ENCODE assay signal across 8 cellular contexts in genomic region chr11:121418625-121419114, GRCh38.
DNase-seq lines count a peak whose midpoint lies in the region; ATAC-seq lines count a peak whose summit lies in the region.

No MANE protein-coding gene starts in this region.

- in situ Hi-C loops in ACHN (cut with HindIII; ENCODE audit: low pct_ligation_motif_present, low pct_unique_long_range_greater_than_20kb, low sequenced_read_pairs), result no loop called here

- H3K9ac ChIP-seq in BLaER1 treated with 17β-estradiol and CSF1 and Interleukin-3, amounts not matched to agents 10 nM and 100 nM, result peak overlapping the region in 10 of 11 experiments; percentile 27 to 83 (median 72); a peak in 15 of 22 replicates

- H3K4me1 ChIP-seq in BLaER1 treated with 17β-estradiol and CSF1 and Interleukin-3, amounts not matched to agents 10 nM and 100 nM, result peaks cover 79 to 94% (median 90%) of the 10 kb centered on the region in 10 experiments

- peak overlapping the region; percentile 79 to 97 (median 89); a peak in 21 of 22 replicates for H3K27ac ChIP-seq in BLaER1 treated with 17β-estradiol and CSF1 and Interleukin-3, amounts not matched to agents 10 nM and 100 nM

- H3K9me3 ChIP-seq in BLaER1 treated with 17β-estradiol and CSF1 and Interleukin-3, amounts not matched to agents 10 nM and 100 nM (replicated peaks in 1 of 11), result peaks cover 0 to 29% (median 11%) of the 10 kb centered on the region in 11 experiments; a peak in 16 of 22 replicates

- no peaks in the 10 kb centered on the region for H4K20me1 ChIP-seq in BLaER1 treated with 17β-estradiol and CSF1 and Interleukin-3, amounts not matched to agents 10 nM and 100 nM

- H3K4me3 ChIP-seq in BLaER1 treated with 17β-estradiol and CSF1 and Interleukin-3, amounts not matched to agents 10 nM and 100 nM, result 0 out of 20 replicates have a peak overlapping the region, but pooled peaks of 2 of the 10 experiments have one; percentile 2 to 12

- DNase-seq in T-helper 9 cell (peak; percentile 38), germinal center (ENCODE audit: low spot score) (peak; percentile 74), ACHN (no peak), glomerular visceral epithelial cell (ENCODE audit: extremely low spot score) (no peak), GM19240 (ENCODE audit: insufficient read length, low spot score) (no peak), NCI-H2029 treated with DMSO at 0.1 percent for 48 hours (lab: John Stamatoyannopoulos, UW) (no peak)

- H3K4me2 ChIP-seq in BLaER1 treated with 17β-estradiol and CSF1 and Interleukin-3, amounts not matched to agents 10 nM and 100 nM, result peak overlapping the region; percentile 62 to 86 (median 80)

- no peaks in the 10 kb centered on the region for H3K27me3 ChIP-seq in BLaER1 treated with 17β-estradiol and CSF1 and Interleukin-3, amounts not matched to agents 10 nM and 100 nM

- ATAC-seq in HG03045 (IDR thresholded peaks at IDR 0.05; ENCODE audit: unreplicated experiment), result peak; percentile 36

- H3K36me3 ChIP-seq in BLaER1 treated with 17β-estradiol and CSF1 and Interleukin-3, amounts not matched to agents 10 nM and 100 nM, result no peaks in the 10 kb centered on the region

Comparison
In these comparisons a context has a peak if more than half of its experiments do, and no peak if none do; other contexts are left out.
1. DNase-seq: peak in T-helper 9 cell (single experiment) and germinal center (single experiment); none in ACHN (single experiment), glomerular visceral epithelial cell (single experiment), GM19240 (single experiment) and NCI-H2029 treated with DMSO at 0.1 percent for 48 hours (single experiment).